Comparison of ENCODE assay signal across 29 cellular contexts in the genomic region with DNA sequence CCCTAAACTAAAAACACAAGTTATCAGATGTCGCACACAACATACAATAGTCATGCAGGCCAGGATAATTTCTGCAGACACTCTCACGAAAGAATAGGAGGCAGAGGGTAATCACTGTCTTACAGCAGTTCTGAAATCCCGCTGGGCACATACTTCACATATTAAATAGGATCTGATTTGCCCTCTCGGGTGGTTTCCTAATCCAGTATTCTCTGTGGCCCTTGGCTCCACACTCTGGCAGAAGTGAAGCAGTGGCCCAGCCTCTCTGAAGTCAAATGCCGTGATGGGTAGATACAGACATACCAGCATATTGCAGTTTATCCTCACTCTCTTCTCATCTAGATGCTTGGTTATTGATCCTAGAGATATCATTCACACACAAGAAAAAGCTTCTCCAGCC. TPM values are rescaled to one million over a fixed set of nuclear protein-coding genes. Genes with fewer than 3 reads are reported as not detected.
"Had no signal": no experiment of that assay in that cellular context is flagged by ENCODE, and none has a peak within 500 bp of the region (broad histone marks: within the 10 kb centered on the region; RNA-seq: fewer than 3 reads in every experiment).

No MANE protein-coding gene starts in this region.

- H3K36me3 ChIP-seq: neutrophil, pancreas, prostate gland, right lobe of liver, sigmoid colon, stomach, thoracic aorta, thyroid gland, tibial nerve, upper lobe of right lung, uterus had no signal

- DNase-seq: naive B cell; naive thymus-derived CD8-positive, alpha-beta T cell; nephron progenitor cell; nucleus accumbens; pancreas; right cardiac atrium; right lobe of liver; sigmoid colon; small intestine; stimulated activated CD4-positive, alpha-beta T cell treated with anti-CD3 and anti-CD28 coated beads, Interleukin-15, amount 100 ng/mL, for 24 hours; stimulated activated CD4-positive, alpha-beta T cell treated with anti-CD3 and anti-CD28 coated beads, Interleukin-2, amount 100 ng/mL, for 24 hours; stimulated activated CD4-positive, alpha-beta T cell treated with anti-CD3 and anti-CD28 coated beads, Interleukin-2, amount 100 ng/mL, for 48 hours; stimulated activated CD4-positive, alpha-beta T cell treated with anti-CD3 and anti-CD28 coated beads, Interleukin-4, amount 100 ng/mL, for 24 hours; stimulated activated naive B cell treated with anti-CD40 and anti-IgM and Interleukin-4, amounts not matched to agents 10 μg/mL and 1 μg/mL and 100 μg/mL, for 72 hours; stimulated activated naive CD4-positive, alpha-beta T cell treated with Interleukin-2 at 50 U/mL for 16 hours; stomach; thyroid gland; upper lobe of right lung; uterus had no signal

- ATAC-seq: naive thymus-derived CD8-positive, alpha-beta T cell; natural killer cell treated with Interleukin-12 subunit alpha and Interleukin-12 subunit beta and Interleukin-15 and Interleukin-18, amount 100 ng/mL, for 72 hours; pancreas; right cardiac atrium; right lobe of liver; stimulated activated effector memory CD8-positive, alpha-beta T cell treated with anti-CD3 and anti-CD28 coated beads, Interleukin-12 subunit alpha, Interleukin-12 subunit beta, amount 100 ng/mL, for 72 hours; stimulated activated naive B cell treated with anti-CD40 and anti-IgM and Interleukin-4, amounts not matched to agents 10 μg/mL and 1 μg/mL and 100 μg/mL, for 72 hours; upper lobe of right lung had no signal

- H3K4me3 ChIP-seq: pancreas, prostate gland, right lobe of liver, sigmoid colon, stomach, thoracic aorta, thyroid gland, tibial nerve, upper lobe of right lung, uterus had no signal

- H3K27me3 ChIP-seq: neutrophil, right lobe of liver, stomach, thyroid gland, tibial nerve, upper lobe of right lung, uterus had no signal

- H3K27ac ChIP-seq: neutrophil, pancreas, prostate gland, right lobe of liver, sigmoid colon, stomach, thoracic aorta, thyroid gland, tibial nerve, upper lobe of right lung, uterus had no signal

- H3K9me3 ChIP-seq: neutrophil, pancreas, prostate gland, right lobe of liver, sigmoid colon, thoracic aorta, thyroid gland, upper lobe of right lung, uterus had no signal

- H3K4me1 ChIP-seq: pancreas, prostate gland, right lobe of liver, thyroid gland, tibial nerve, upper lobe of right lung, uterus had no signal

RNA-seq across cellular contexts. Expression of a gene that starts 19.0 kb away (rescaled TPM):
- total RNA-seq: naive thymus-derived CD8-positive, alpha-beta T cell; natural killer cell treated with Interleukin-12 subunit alpha and Interleukin-12 subunit beta and Interleukin-15 and Interleukin-18, amount 100 ng/mL, for 72 hours; osteocyte; pancreas; prostate gland; renal cortical epithelial cell; right cardiac atrium; right lobe of liver; sigmoid colon; subcutaneous adipose tissue; thyroid gland; tibial nerve; upper lobe of right lung had no signal
- polyA plus RNA-seq: naive thymus-derived CD8-positive, alpha-beta T cell; right cardiac atrium; sigmoid colon; small intestine; urinary bladder had no signal
